Comparison of ENCODE assay signal across 1 cellular context in the genomic region with DNA sequence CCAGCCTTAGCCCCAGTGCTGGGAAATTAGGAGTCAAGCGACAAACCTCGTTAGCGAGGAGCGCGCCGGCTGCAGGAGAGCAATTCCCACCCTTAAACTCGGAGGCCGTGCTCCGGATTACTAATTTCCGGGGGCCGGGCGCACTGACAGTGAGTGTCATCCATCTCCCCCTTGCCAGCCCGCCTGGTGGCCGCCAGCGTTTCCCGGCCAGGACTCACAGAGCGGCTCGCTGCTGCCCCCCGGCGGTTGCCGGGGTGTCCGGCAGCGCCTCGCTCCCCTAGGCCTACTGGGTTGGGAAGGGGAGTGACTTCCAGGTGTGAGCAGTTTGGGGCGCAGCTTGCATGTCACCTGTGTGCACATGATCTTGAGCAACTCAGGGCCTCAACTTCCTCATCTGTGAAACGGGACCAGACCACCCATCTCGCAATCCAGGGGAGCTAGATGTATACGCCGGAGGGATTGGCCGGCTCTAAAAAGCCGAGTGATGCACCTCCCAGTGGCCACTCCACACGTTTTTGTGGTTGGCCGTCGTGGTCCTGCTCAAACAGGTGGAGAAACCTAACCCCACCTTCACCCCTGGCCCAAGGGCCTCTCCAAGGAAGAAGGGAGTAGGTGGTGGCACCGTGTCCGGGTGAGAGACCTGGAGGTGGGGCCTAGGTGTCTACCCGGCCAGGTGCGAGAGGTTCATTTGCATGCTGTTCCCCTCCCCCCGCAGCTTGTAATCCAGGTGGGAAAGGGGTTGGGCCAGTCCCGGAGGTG.
TF ChIP-seq lines count a peak whose summit lies in the region.

No MANE protein-coding gene starts in this region.

TF ChIP-seq in K562, 482 proteins besides CTCF, POLR2A, EP300 and RAD21 (continued from another document and continues in another):
- TF ChIP-seq, protein P1, sequence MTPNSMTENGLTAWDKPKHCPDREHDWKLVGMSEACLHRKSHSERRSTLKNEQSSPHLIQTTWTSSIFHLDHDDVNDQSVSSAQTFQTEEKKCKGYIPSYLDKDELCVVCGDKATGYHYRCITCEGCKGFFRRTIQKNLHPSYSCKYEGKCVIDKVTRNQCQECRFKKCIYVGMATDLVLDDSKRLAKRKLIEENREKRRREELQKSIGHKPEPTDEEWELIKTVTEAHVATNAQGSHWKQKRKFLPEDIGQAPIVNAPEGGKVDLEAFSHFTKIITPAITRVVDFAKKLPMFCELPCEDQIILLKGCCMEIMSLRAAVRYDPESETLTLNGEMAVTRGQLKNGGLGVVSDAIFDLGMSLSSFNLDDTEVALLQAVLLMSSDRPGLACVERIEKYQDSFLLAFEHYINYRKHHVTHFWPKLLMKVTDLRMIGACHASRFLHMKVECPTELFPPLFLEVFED (CRISPR knock-in tag; conservative IDR thresholded peaks at IDR 0.05): peak; percentile 64; the same call in 1 of the 2 replicates
- TF ChIP-seq, protein P2, sequence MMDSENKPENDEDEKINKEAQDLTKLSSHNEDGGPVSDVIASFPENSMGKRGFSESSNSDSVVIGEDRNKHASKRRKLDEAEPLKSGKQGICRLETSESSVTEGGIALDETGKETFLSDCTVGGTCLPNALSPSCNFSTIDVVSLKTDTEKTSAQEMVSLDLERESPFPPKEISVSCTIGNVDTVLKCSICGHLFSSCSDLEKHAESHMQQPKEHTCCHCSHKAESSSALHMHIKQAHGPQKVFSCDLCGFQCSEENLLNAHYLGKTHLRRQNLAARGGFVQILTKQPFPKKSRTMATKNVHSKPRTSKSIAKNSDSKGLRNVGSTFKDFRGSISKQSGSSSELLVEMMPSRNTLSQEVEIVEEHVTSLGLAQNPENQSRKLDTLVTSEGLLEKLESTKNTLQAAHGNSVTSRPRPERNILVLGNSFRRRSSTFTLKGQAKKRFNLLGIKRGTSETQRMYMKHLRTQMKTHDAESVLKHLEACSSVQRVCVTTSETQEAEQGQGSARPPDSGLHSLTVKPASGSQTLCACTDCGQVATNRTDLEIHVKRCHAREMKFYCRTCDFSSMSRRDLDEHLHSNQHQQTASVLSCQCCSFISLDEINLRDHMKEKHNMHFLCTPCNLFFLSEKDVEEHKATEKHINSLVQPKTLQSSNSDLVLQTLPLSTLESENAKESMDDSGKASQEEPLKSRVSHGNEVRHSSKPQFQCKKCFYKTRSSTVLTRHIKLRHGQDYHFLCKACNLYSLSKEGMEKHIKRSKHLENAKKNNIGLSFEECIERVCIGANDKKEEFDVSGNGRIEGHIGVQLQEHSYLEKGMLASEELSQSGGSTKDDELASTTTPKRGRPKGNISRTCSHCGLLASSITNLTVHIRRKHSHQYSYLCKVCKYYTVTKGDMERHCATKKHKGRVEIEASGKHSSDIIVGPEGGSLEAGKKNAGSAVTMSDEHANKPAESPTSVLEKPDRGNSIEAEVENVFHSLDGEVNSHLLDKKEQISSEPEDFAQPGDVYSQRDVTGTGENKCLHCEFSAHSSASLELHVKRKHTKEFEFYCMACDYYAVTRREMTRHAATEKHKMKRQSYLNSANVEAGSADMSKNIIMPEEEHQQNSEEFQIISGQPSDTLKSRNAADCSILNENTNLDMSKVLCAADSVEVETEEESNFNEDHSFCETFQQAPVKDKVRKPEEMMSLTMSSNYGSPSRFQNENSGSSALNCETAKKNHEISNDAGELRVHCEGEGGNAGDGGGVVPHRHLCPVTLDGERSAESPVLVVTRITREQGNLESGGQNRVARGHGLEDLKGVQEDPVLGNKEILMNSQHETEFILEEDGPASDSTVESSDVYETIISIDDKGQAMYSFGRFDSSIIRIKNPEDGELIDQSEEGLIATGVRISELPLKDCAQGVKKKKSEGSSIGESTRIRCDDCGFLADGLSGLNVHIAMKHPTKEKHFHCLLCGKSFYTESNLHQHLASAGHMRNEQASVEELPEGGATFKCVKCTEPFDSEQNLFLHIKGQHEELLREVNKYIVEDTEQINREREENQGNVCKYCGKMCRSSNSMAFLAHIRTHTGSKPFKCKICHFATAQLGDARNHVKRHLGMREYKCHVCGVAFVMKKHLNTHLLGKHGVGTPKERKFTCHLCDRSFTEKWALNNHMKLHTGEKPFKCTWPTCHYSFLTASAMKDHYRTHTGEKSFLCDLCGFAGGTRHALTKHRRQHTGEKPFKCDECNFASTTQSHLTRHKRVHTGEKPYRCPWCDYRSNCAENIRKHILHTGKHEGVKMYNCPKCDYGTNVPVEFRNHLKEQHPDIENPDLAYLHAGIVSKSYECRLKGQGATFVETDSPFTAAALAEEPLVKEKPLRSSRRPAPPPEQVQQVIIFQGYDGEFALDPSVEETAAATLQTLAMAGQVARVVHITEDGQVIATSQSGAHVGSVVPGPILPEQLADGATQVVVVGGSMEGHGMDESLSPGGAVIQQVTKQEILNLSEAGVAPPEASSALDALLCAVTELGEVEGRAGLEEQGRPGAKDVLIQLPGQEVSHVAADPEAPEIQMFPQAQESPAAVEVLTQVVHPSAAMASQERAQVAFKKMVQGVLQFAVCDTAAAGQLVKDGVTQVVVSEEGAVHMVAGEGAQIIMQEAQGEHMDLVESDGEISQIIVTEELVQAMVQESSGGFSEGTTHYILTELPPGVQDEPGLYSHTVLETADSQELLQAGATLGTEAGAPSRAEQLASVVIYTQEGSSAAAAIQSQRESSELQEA (IDR thresholded peaks at IDR 0.05; ENCODE audit: low read depth): no peak
- TF ChIP-seq STAT5A (IDR thresholded peaks at IDR 0.05; ENCODE audit: borderline replicate concordance, low read length) (peak; percentile 9; the same call in 1 of the 2 replicates), HNRNPH1 (optimal IDR thresholded peaks at IDR 0.05; ENCODE audit: low read depth, low read length) (no peak), ATF7 (IDR thresholded peaks at IDR 0.05) (peak; percentile 77), FOXP1 (CRISPR knock-in tag; IDR thresholded peaks at IDR 0.05) (peak; percentile 92), ZBED1 (IDR thresholded peaks at IDR 0.05) (0 out of 2 replicates have a peak, but pooled peaks have one; percentile 57), TARDBP (IDR thresholded peaks at IDR 0.05) (peak; percentile 24; the same call in 1 of the 2 replicates), PHF8 (IDR thresholded peaks at IDR 0.05; ENCODE audit: borderline replicate concordance, low read length) (no peak), ZEB2 (IDR thresholded peaks at IDR 0.05) (peak; percentile 97), FOXK1 (CRISPR knock-in tag; IDR thresholded peaks at IDR 0.05; ENCODE audit: borderline replicate concordance) (peak; percentile 77; the same call in 1 of the 2 replicates), XRCC3 (IDR thresholded peaks at IDR 0.05) (no peak), FOXK2 (conservative IDR thresholded peaks at IDR 0.05 in 1 of 2, IDR thresholded peaks at IDR 0.05 in 1 of 2; ENCODE audit: low read depth in 2 of 2) (0 out of 4 replicates have a peak, but pooled peaks of 1 of the 2 experiments have one; percentile 16), SRSF3 (IDR thresholded peaks at IDR 0.05; ENCODE audit: insufficient read depth, low read length) (no peak), ZNF583 (CRISPR knock-in tag; IDR thresholded peaks at IDR 0.05) (0 out of 2 replicates have a peak, but pooled peaks have one; percentile 8), NFE2L1 (tag; IDR thresholded peaks at IDR 0.05; ENCODE audit: borderline replicate concordance, low read depth) (no peak), GABPB1 (CRISPR knock-in tag; IDR thresholded peaks at IDR 0.05) (peak; percentile 78; the same call in 1 of the 2 replicates), MTF1 (CRISPR knock-in tag; IDR thresholded peaks at IDR 0.05; ENCODE audit: borderline replicate concordance) (no peak), HIVEP1 (CRISPR knock-in tag; IDR thresholded peaks at IDR 0.05) (no peak), RHOXF2B (CRISPR knock-in tag; conservative IDR thresholded peaks at IDR 0.05) (no peak), ZNF785 (CRISPR knock-in tag; IDR thresholded peaks at IDR 0.05) (no peak), OTX1 (CRISPR knock-in tag; IDR thresholded peaks at IDR 0.05) (no peak), ZC3H11A (IDR thresholded peaks at IDR 0.05; ENCODE audit: low read depth, low read length) (no peak), TAL1 (IDR thresholded peaks at IDR 0.05) (no peak), ZBTB17 (CRISPR knock-in tag; IDR thresholded peaks at IDR 0.05) (0 out of 2 replicates have a peak, but pooled peaks have one; percentile 29), NEUROD1 (IDR thresholded peaks at IDR 0.05; ENCODE audit: borderline replicate concordance, low read depth, low read length, partially characterized antibody) (peak; percentile 48), MAZ (CRISPR knock-in tag; conservative IDR thresholded peaks at IDR 0.05 in 1 of 2, IDR thresholded peaks at IDR 0.05 in 1 of 2) (peak; percentile 79 to 97; a peak in 3 of 4 replicates), BCOR (IDR thresholded peaks at IDR 0.05) (peak; percentile 33; the same call in 1 of the 2 replicates), ASH1L (IDR thresholded peaks at IDR 0.05; ENCODE audit: borderline replicate concordance, low read depth, partially characterized antibody) (no peak), ZFP1 (CRISPR knock-in tag; IDR thresholded peaks at IDR 0.05) (no peak), ZNF3 (CRISPR knock-in tag; IDR thresholded peaks at IDR 0.05) (no peak), PHF21A (IDR thresholded peaks at IDR 0.05; ENCODE audit: borderline replicate concordance, low read depth) (peak; percentile 79; the same call in 1 of the 2 replicates), ZNF444 (CRISPR knock-in tag; IDR thresholded peaks at IDR 0.05) (0 out of 2 replicates have a peak, but pooled peaks have one; percentile 39), SIX5 (IDR thresholded peaks at IDR 0.05; ENCODE audit: borderline replicate concordance in 1 of 2, insufficient read depth in 1 of 2, low read depth in 1 of 2, low read length in 2 of 2) (no peak), ZNF124 (CRISPR knock-in tag; IDR thresholded peaks at IDR 0.05) (no peak), POLR2G (IDR thresholded peaks at IDR 0.05; ENCODE audit: low read depth, low read length) (peak; percentile 79)
- TF ChIP-seq, protein P3, sequence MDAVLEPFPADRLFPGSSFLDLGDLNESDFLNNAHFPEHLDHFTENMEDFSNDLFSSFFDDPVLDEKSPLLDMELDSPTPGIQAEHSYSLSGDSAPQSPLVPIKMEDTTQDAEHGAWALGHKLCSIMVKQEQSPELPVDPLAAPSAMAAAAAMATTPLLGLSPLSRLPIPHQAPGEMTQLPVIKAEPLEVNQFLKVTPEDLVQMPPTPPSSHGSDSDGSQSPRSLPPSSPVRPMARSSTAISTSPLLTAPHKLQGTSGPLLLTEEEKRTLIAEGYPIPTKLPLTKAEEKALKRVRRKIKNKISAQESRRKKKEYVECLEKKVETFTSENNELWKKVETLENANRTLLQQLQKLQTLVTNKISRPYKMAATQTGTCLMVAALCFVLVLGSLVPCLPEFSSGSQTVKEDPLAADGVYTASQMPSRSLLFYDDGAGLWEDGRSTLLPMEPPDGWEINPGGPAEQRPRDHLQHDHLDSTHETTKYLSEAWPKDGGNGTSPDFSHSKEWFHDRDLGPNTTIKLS (IDR thresholded peaks at IDR 0.05; ENCODE audit: borderline replicate concordance, low read depth): peak; percentile 59; the same call in 1 of the 2 replicates
- TF ChIP-seq, protein P4, sequence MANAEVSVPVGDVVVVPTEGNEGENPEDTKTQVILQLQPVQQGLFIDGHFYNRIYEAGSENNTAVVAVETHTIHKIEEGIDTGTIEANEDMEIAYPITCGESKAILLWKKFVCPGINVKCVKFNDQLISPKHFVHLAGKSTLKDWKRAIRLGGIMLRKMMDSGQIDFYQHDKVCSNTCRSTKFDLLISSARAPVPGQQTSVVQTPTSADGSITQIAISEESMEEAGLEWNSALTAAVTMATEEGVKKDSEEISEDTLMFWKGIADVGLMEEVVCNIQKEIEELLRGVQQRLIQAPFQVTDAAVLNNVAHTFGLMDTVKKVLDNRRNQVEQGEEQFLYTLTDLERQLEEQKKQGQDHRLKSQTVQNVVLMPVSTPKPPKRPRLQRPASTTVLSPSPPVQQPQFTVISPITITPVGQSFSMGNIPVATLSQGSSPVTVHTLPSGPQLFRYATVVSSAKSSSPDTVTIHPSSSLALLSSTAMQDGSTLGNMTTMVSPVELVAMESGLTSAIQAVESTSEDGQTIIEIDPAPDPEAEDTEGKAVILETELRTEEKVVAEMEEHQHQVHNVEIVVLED (CRISPR knock-in tag; IDR thresholded peaks at IDR 0.05): no peak
- TF ChIP-seq, protein P5, sequence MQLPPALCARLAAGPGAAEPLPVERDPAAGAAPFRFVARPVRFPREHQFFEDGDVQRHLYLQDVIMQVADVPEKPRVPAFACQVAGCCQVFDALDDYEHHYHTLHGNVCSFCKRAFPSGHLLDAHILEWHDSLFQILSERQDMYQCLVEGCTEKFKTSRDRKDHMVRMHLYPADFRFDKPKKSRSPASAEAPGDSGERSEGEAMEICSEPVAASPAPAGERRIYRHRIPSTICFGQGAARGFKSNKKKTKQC (CRISPR knock-in tag; IDR thresholded peaks at IDR 0.05): 0 out of 2 replicates have a peak, but pooled peaks have one; percentile 1
- TF ChIP-seq, protein P6, sequence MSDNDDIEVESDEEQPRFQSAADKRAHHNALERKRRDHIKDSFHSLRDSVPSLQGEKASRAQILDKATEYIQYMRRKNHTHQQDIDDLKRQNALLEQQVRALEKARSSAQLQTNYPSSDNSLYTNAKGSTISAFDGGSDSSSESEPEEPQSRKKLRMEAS (CRISPR knock-in tag; IDR thresholded peaks at IDR 0.05): peak; percentile 69; the same call in 1 of the 2 replicates
- TF ChIP-seq, protein P7, sequence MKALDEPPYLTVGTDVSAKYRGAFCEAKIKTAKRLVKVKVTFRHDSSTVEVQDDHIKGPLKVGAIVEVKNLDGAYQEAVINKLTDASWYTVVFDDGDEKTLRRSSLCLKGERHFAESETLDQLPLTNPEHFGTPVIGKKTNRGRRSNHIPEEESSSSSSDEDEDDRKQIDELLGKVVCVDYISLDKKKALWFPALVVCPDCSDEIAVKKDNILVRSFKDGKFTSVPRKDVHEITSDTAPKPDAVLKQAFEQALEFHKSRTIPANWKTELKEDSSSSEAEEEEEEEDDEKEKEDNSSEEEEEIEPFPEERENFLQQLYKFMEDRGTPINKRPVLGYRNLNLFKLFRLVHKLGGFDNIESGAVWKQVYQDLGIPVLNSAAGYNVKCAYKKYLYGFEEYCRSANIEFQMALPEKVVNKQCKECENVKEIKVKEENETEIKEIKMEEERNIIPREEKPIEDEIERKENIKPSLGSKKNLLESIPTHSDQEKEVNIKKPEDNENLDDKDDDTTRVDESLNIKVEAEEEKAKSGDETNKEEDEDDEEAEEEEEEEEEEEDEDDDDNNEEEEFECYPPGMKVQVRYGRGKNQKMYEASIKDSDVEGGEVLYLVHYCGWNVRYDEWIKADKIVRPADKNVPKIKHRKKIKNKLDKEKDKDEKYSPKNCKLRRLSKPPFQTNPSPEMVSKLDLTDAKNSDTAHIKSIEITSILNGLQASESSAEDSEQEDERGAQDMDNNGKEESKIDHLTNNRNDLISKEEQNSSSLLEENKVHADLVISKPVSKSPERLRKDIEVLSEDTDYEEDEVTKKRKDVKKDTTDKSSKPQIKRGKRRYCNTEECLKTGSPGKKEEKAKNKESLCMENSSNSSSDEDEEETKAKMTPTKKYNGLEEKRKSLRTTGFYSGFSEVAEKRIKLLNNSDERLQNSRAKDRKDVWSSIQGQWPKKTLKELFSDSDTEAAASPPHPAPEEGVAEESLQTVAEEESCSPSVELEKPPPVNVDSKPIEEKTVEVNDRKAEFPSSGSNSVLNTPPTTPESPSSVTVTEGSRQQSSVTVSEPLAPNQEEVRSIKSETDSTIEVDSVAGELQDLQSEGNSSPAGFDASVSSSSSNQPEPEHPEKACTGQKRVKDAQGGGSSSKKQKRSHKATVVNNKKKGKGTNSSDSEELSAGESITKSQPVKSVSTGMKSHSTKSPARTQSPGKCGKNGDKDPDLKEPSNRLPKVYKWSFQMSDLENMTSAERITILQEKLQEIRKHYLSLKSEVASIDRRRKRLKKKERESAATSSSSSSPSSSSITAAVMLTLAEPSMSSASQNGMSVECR (CRISPR knock-in tag; IDR thresholded peaks at IDR 0.05): peak; percentile 92
